4 cellular contexts compared by ENCODE assay signal in the genomic region with DNA sequence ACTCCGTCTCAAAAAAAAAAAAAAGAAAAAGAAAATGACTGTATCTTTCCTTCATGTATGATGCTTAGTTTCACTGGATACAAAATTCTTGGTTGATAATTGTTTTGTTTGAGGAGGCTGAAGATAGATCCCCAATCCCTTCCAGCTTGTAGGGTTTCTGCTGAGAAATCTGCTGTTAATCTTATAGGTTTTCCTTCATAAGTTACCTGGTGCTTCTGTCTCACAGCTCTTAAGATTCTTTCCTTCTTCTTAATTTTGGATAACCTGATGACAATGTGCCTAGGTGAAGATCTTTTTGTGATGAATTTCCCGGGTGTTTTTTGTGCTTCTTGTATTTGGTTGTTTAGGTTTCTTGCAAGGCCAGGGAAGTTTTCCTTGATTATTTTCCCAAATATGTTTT.
A peak's percentile ranks its signal among the peaks of the same experiment; 100 is the strongest.
TF ChIP-seq lines count a peak whose summit lies in the region.

No MANE protein-coding gene starts in this region.

TF ChIP-seq in HEK293, 187 proteins besides CTCF, POLR2A, EP300 and RAD21:
- peak; percentile 29 for TF ChIP-seq SETDB1 (IDR thresholded peaks at IDR 0.05; ENCODE audit: insufficient read length, low read length)

TF ChIP-seq in WTC11, 78 proteins besides CTCF, POLR2A, EP300 and RAD21:
- peak; percentile 96 for TF ChIP-seq ZNF317 (CRISPR knock-in tag; IDR thresholded peaks at IDR 0.05; ENCODE audit: borderline replicate concordance, low read depth)
TF ChIP-seq in WTC11: peak in this region for 1; not testable (repeated sequence) for 77.

TF ChIP-seq in K562, 482 proteins besides CTCF, POLR2A, EP300 and RAD21:
- peak in 1 of 2 experiments; percentile 51 for TF ChIP-seq AFF1 (IDR thresholded peaks at IDR 0.05; ENCODE audit: low read depth in 1 of 2, partially characterized antibody in 2 of 2)
- peak in 1 of 2 experiments; percentile 74; a peak in 1 of 3 replicates for TF ChIP-seq CBX3 (IDR thresholded peaks at IDR 0.05; ENCODE audit: borderline replicate concordance in 1 of 2, low read length in 2 of 2)
- TF ChIP-seq TRIM24 (IDR thresholded peaks at IDR 0.05), result 0 out of 4 replicates have a peak, but pooled peaks of 1 of the 2 experiments have one; percentile 36
- TF ChIP-seq TRIM28 (IDR thresholded peaks at IDR 0.05), result peak; percentile 87
TF ChIP-seq in K562: peak in this region for 4; not testable (repeated sequence) for 478.

TF ChIP-seq in HepG2, 621 proteins besides CTCF, POLR2A, EP300 and RAD21:
- peak; percentile 93 for TF ChIP-seq ZNF317 (CRISPR knock-in tag; IDR thresholded peaks at IDR 0.05)
TF ChIP-seq in HepG2: peak in this region for 1; not testable (repeated sequence) for 620.
